In the genomic region with DNA sequence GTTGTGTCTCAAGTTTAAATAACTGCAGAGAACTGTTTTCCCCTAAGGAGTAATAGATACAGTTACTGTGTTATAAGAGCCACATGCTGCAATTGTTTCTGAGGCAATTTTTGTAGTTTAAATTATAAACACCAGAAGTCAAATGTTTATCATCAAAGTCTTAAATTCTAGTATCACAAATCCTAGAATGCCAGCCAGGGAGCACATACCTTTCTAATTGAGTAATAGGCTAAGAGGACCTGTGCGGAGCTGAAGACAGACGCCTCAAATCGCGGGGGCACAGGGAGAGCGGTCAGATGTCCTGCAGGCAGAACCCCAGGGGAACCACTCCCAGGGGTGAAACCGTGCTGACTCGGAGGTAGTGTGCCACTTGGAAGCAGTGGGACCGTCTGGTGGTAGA, we compare ENCODE assay signal across 12 cellular contexts.
DNase-seq lines count a peak whose midpoint lies in the region; ATAC-seq lines count a peak whose summit lies in the region.
"Had no signal": no experiment of that assay in that cellular context is flagged by ENCODE, and none has a peak within 500 bp of the region (broad histone marks: within the 10 kb centered on the region; RNA-seq: fewer than 3 reads in every experiment).

No MANE protein-coding gene starts in this region.

- no peaks in the 10 kb centered on the region for H3K9me3 ChIP-seq in trophoblast cell (ENCODE audit: insufficient read depth, low read depth, low read length)

- DNase-seq in ELF-1 (ENCODE audit: low read depth, low spot score) (peak; percentile 19), amniotic epithelial cell (ENCODE audit: low read depth) (peak; percentile 77), Right ventricle myocardium superior (no peak), trophoblast cell (peak in 1 of 2 donors; percentile 15)
- DNase-seq: CD8-positive, alpha-beta memory T cell; KG1; NCI-H2081 treated with DMSO at 0.1 percent for 48 hours had no signal

- H2AK5ac ChIP-seq in trophoblast cell (ENCODE audit: low read length) = peak overlapping the region; percentile 87

- H4K91ac ChIP-seq in trophoblast cell (ENCODE audit: low read depth, low read length) = peak overlapping the region; percentile 94

- no peaks in the 10 kb centered on the region for H3K36me3 ChIP-seq in trophoblast cell (ENCODE audit: control insufficient read depth in 1 of 2, insufficient read depth in 2 of 2, low read length in 2 of 2)

- peak overlapping the region; percentile 95 for H2BK120ac ChIP-seq in trophoblast cell (ENCODE audit: insufficient read depth, low read length, poor library complexity)

- intact Hi-C loops in Right ventricle myocardium superior (cut with DNase I) = no loop called here

- peak overlapping the region; percentile 62 for H3K14ac ChIP-seq in trophoblast cell (ENCODE audit: low read length)

- peaks cover 38% of the 10 kb centered on the region for H3K79me1 ChIP-seq in trophoblast cell (ENCODE audit: low read length)

- no peak overlapping the region for H3K9ac ChIP-seq in trophoblast cell (ENCODE audit: low read length)

- peak overlapping the region; percentile 38 for H2AFZ ChIP-seq in trophoblast cell (ENCODE audit: insufficient read depth, low read length, poor library complexity)

- H4K8ac ChIP-seq in trophoblast cell (ENCODE audit: low read depth, low read length) = peak overlapping the region; percentile 93

- ATAC-seq in Right ventricle myocardium superior (ENCODE audit: poor library complexity) (peak; percentile 44), GM21515 (IDR thresholded peaks at IDR 0.05; ENCODE audit: unreplicated experiment) (no peak), GM18861 (IDR thresholded peaks at IDR 0.05; ENCODE audit: unreplicated experiment) (no peak), HG02870 (IDR thresholded peaks at IDR 0.05; ENCODE audit: unreplicated experiment) (no peak), HG02623 (IDR thresholded peaks at IDR 0.05; ENCODE audit: unreplicated experiment) (no peak)
- ATAC-seq: stimulated activated effector memory CD8-positive, alpha-beta T cell treated with anti-CD3 and anti-CD28 coated beads, Interleukin-12 subunit alpha, Interleukin-12 subunit beta, amount 100 ng/mL, for 72 hours had no signal

- H3K4ac ChIP-seq in trophoblast cell (ENCODE audit: low read depth, low read length) = peak overlapping the region; percentile 57

- H2BK12ac ChIP-seq in trophoblast cell (ENCODE audit: low read length) = peak overlapping the region; percentile 98

- no peak overlapping the region for H4K12ac ChIP-seq in trophoblast cell (ENCODE audit: low read depth, low read length)

- no CpG with 5 or more reads among the region's 8 CpGs for WGBS in trophoblast cell (ENCODE audit: extremely low coverage, insufficient coverage, insufficient read length)

- peaks cover 7% of the 10 kb centered on the region for H3K79me2 ChIP-seq in trophoblast cell (ENCODE audit: control insufficient read depth, insufficient read depth, low read length, poor library complexity)

- peak overlapping the region; percentile 99 for H2BK5ac ChIP-seq in trophoblast cell (ENCODE audit: low read depth, low read length, poor library complexity)

- H3K23ac ChIP-seq in trophoblast cell (ENCODE audit: low read length) = no peak overlapping the region

- no peak overlapping the region for H3K4me3 ChIP-seq in trophoblast cell (ENCODE audit: low read depth, low read length)

- H3K4me1 ChIP-seq in trophoblast cell (ENCODE audit: control insufficient read depth in 1 of 2, insufficient read depth in 2 of 2, low read length in 2 of 2) = peaks cover 14 to 19% of the 10 kb centered on the region in 2 experiments

- H3K18ac ChIP-seq in trophoblast cell (ENCODE audit: low read length) = peak overlapping the region; percentile 99

- H3K4me2 ChIP-seq in trophoblast cell (ENCODE audit: low read length) = peak overlapping the region; percentile 30

- peak overlapping the region; percentile 87 for H3K27ac ChIP-seq in trophoblast cell (ENCODE audit: low read depth, low read length)

- H3K27me3 ChIP-seq in trophoblast cell (ENCODE audit: insufficient read depth, low read length) = no peaks in the 10 kb centered on the region
